ENCODE assay signal across 2 cellular contexts in the genomic region with DNA sequence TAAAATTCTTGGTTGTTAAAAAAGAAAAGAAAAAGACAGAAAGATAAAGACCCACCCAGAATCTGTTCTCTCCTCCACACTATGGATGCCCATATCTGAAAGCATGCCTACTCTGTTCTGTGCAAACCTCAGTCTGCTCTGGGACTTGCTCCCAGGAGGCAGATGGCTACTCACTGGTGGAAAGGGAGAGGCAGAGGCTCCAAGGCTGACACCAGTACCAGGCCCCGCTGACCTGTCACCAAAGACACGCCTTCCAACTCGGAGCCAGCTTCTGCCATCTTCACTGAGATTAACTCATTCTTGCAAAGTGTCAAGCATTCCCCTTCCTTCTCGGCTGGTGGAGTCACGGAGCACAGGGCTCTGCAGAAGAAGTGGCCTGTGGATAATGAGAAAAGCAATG.
TF ChIP-seq lines count a peak whose summit lies in the region.

No MANE protein-coding gene starts in this region.

TF ChIP-seq in WTC11, 78 proteins besides CTCF, POLR2A, EP300 and RAD21:
- TF ChIP-seq, protein P1, sequence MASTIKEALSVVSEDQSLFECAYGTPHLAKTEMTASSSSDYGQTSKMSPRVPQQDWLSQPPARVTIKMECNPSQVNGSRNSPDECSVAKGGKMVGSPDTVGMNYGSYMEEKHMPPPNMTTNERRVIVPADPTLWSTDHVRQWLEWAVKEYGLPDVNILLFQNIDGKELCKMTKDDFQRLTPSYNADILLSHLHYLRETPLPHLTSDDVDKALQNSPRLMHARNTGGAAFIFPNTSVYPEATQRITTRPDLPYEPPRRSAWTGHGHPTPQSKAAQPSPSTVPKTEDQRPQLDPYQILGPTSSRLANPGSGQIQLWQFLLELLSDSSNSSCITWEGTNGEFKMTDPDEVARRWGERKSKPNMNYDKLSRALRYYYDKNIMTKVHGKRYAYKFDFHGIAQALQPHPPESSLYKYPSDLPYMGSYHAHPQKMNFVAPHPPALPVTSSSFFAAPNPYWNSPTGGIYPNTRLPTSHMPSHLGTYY (CRISPR knock-in tag; IDR thresholded peaks at IDR 0.05): no peak
- no peak for TF ChIP-seq NFE2L1 (CRISPR knock-in tag; IDR thresholded peaks at IDR 0.05)
- no peak for TF ChIP-seq ZNF671 (CRISPR knock-in tag; IDR thresholded peaks at IDR 0.05)
- TF ChIP-seq, protein P2, sequence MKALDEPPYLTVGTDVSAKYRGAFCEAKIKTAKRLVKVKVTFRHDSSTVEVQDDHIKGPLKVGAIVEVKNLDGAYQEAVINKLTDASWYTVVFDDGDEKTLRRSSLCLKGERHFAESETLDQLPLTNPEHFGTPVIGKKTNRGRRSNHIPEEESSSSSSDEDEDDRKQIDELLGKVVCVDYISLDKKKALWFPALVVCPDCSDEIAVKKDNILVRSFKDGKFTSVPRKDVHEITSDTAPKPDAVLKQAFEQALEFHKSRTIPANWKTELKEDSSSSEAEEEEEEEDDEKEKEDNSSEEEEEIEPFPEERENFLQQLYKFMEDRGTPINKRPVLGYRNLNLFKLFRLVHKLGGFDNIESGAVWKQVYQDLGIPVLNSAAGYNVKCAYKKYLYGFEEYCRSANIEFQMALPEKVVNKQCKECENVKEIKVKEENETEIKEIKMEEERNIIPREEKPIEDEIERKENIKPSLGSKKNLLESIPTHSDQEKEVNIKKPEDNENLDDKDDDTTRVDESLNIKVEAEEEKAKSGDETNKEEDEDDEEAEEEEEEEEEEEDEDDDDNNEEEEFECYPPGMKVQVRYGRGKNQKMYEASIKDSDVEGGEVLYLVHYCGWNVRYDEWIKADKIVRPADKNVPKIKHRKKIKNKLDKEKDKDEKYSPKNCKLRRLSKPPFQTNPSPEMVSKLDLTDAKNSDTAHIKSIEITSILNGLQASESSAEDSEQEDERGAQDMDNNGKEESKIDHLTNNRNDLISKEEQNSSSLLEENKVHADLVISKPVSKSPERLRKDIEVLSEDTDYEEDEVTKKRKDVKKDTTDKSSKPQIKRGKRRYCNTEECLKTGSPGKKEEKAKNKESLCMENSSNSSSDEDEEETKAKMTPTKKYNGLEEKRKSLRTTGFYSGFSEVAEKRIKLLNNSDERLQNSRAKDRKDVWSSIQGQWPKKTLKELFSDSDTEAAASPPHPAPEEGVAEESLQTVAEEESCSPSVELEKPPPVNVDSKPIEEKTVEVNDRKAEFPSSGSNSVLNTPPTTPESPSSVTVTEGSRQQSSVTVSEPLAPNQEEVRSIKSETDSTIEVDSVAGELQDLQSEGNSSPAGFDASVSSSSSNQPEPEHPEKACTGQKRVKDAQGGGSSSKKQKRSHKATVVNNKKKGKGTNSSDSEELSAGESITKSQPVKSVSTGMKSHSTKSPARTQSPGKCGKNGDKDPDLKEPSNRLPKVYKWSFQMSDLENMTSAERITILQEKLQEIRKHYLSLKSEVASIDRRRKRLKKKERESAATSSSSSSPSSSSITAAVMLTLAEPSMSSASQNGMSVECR (CRISPR knock-in tag; IDR thresholded peaks at IDR 0.05; ENCODE audit: borderline replicate concordance): no peak
- TF ChIP-seq GRHL2 (CRISPR knock-in tag; IDR thresholded peaks at IDR 0.05; ENCODE audit: insufficient replicate concordance, severe bottlenecking): no peak
- no peak for TF ChIP-seq SMAD4 (CRISPR knock-in tag; IDR thresholded peaks at IDR 0.05)
- no peak for TF ChIP-seq ZNF416 (CRISPR knock-in tag; IDR thresholded peaks at IDR 0.05)
- no peak for TF ChIP-seq PRRX2 (CRISPR knock-in tag; IDR thresholded peaks at IDR 0.05)
- no peak for TF ChIP-seq GTF2I (CRISPR knock-in tag; conservative IDR thresholded peaks at IDR 0.05)
TF ChIP-seq in WTC11: peak in this region for 0.

TF ChIP-seq in H1, 55 proteins besides CTCF, POLR2A, EP300 and RAD21 (continued from another document):
- TF ChIP-seq, protein P3, sequence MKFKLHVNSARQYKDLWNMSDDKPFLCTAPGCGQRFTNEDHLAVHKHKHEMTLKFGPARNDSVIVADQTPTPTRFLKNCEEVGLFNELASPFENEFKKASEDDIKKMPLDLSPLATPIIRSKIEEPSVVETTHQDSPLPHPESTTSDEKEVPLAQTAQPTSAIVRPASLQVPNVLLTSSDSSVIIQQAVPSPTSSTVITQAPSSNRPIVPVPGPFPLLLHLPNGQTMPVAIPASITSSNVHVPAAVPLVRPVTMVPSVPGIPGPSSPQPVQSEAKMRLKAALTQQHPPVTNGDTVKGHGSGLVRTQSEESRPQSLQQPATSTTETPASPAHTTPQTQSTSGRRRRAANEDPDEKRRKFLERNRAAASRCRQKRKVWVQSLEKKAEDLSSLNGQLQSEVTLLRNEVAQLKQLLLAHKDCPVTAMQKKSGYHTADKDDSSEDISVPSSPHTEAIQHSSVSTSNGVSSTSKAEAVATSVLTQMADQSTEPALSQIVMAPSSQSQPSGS (IDR thresholded peaks at IDR 0.05; ENCODE audit: low read length): no peak
- TF ChIP-seq CHD1 (IDR thresholded peaks at IDR 0.05; ENCODE audit: low read depth, low read length) (no peak), HDAC2 (IDR thresholded peaks at IDR 0.05; ENCODE audit: borderline replicate concordance in 1 of 2, low read depth in 2 of 2, low read length in 2 of 2) (no peak), KDM1A (IDR thresholded peaks at IDR 0.05; ENCODE audit: borderline replicate concordance, low read length) (no peak), GABPA (IDR thresholded peaks at IDR 0.05; ENCODE audit: borderline replicate concordance, insufficient read depth, low read length) (no peak), SIRT6 (IDR thresholded peaks at IDR 0.05; ENCODE audit: low read length) (no peak), RFX5 (IDR thresholded peaks at IDR 0.05; ENCODE audit: borderline replicate concordance, low read depth, low read length) (no peak), SUZ12 (IDR thresholded peaks at IDR 0.05; ENCODE audit: low read length) (no peak), TBP (IDR thresholded peaks at IDR 0.05; ENCODE audit: low read depth, low read length) (no peak)
TF ChIP-seq in H1: peak in this region for 0.
